Comparison of ENCODE assay signal across 10 cellular contexts in the genomic region with DNA sequence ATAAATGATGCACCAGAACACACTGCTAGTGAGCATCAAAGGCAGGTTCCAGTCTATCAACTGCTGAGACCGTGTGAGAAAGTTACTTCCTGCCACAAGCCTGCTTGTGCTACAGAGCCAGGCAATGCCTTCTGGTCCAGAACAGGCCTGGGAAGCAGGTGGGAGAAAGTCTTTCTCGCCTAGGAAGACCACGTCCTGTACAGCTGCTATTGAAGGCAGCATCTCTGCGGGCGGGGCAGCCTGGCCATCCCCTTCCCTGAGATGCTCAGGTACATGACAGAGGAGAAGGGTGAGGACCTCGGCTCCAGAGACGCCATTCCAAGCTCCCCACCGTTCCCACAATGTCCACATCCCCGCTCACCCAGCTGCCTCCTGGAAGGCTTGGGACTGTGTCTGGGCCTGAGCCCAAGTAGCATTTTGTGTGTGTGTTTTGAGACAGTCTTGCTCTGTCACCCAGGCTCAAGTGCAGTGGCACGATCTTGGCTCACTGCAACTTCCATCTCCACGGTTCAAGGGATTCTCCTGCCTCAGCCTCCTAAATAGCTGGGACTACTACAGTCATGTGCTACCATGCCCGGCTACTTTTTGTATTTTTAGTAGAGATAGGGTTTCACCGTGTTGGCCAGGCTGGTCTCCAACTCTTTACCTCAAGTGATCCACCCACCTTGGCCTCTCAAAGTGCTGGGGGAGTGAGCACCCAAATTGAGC. TPM values are rescaled to one million over a fixed set of nuclear protein-coding genes. Genes with fewer than 3 reads are reported as not detected.
DNase-seq lines count a peak whose midpoint lies in the region; ATAC-seq and TF ChIP-seq lines count a peak whose summit lies in the region.
"Had no signal": no experiment of that assay in that cellular context is flagged by ENCODE, and none has a peak within 500 bp of the region (broad histone marks: within the 10 kb centered on the region; RNA-seq: fewer than 3 reads in every experiment).

No MANE protein-coding gene starts in this region.

- peaks cover 17% of the 10 kb centered on the region for H3K36me3 Mint-ChIP-seq in CD4-positive, alpha-beta T cell (ENCODE audit: low read depth)

- no peak overlapping the region for H4K91ac ChIP-seq in neuronal stem cell (ENCODE audit: low read depth, low read length, poor library complexity)

- H3K4ac ChIP-seq in neuronal stem cell (ENCODE audit: low read length) = no peak overlapping the region

- no peaks in the 10 kb centered on the region for H3K9me2 ChIP-seq in MM.1S (replicated peaks; ENCODE audit: insufficient read depth, low read length)

- no peak overlapping the region for H2BK15ac ChIP-seq in neuronal stem cell (ENCODE audit: low read length)

- peaks cover 41% of the 10 kb centered on the region for H3K79me2 ChIP-seq in MM.1S (ENCODE audit: low read length)

- peaks cover 8% of the 10 kb centered on the region for H3K4me1 ChIP-seq in MM.1S (ENCODE audit: low read length)
- H3K4me1 ChIP-seq in neuronal stem cell (ENCODE audit: control insufficient read depth in 2 of 2, insufficient read depth in 1 of 2, low read depth in 1 of 2, low read length in 2 of 2) = peaks cover 0 to 2% of the 10 kb centered on the region in 2 donors

- no peak overlapping the region for H2AK5ac ChIP-seq in neuronal stem cell (ENCODE audit: low read depth, low read length)

- H3K9me3 Mint-ChIP-seq in CD4-positive, alpha-beta T cell = no peaks in the 10 kb centered on the region

- no peak overlapping the region for H3K18ac ChIP-seq in neuronal stem cell (ENCODE audit: low read length)

- ATAC-seq in CD4-positive, alpha-beta T cell (ENCODE audit: poor library complexity) = no peak
- ATAC-seq in GM18867 (IDR thresholded peaks at IDR 0.05; ENCODE audit: unreplicated experiment) = no peak

- no peaks in the 10 kb centered on the region for H3K9me3 ChIP-seq in CD4-positive, alpha-beta T cell (ENCODE audit: control insufficient read depth, low read length)
- H3K9me3 ChIP-seq in MM.1S (replicated peaks; ENCODE audit: insufficient read depth, low read length) (no peaks in the 10 kb centered on the region), neuronal stem cell (replicated peaks in 1 of 2; ENCODE audit: control insufficient read depth in 2 of 2, insufficient read depth in 1 of 2, low read depth in 1 of 2, low read length in 2 of 2) (peaks cover 9 to 12% of the 10 kb centered on the region in 2 donors)

- peak overlapping the region; percentile 13 for H3K23ac ChIP-seq in neuronal stem cell (ENCODE audit: low read depth, low read length, poor library complexity)

- no peaks in the 10 kb centered on the region for H4K20me1 ChIP-seq in MM.1S (ENCODE audit: insufficient read depth, low read length)

- H4K8ac ChIP-seq in neuronal stem cell (ENCODE audit: low read depth, low read length) = no peak overlapping the region

- WGBS in neuronal stem cell (ENCODE audit: extremely low coverage in 2 of 2, insufficient read length in 2 of 2, insufficient replicate concordance in 1 of 2), 2 donors = no CpG with 5 or more reads among the region's 13 CpGs

- H3K27ac ChIP-seq in CD4-positive, alpha-beta T cell (ENCODE audit: low read depth, low read length) = peak overlapping the region; percentile 76
- no peak overlapping the region for H3K27ac ChIP-seq in MM.1S (ENCODE audit: low read length)
- H3K27ac ChIP-seq in cingulate gyrus (ENCODE audit: low read depth, low read length) = peak overlapping the region; percentile 58
- no peak overlapping the region for H3K27ac ChIP-seq in neuronal stem cell (replicated peaks; ENCODE audit: low read length)

- no peaks in the 10 kb centered on the region for H3K27me3 ChIP-seq in CD4-positive, alpha-beta T cell (ENCODE audit: control insufficient read depth, insufficient read depth, low read length)
- no peaks in the 10 kb centered on the region for H3K27me3 ChIP-seq in MM.1S (replicated peaks; ENCODE audit: insufficient read depth, low read length)
- H3K27me3 ChIP-seq in neuronal stem cell (ENCODE audit: control insufficient read depth in 3 of 3, insufficient read depth in 3 of 3, low read depth in 1 of 3, low read length in 3 of 3) = no peaks in the 10 kb centered on the region

- peaks cover 70% of the 10 kb centered on the region for H3K4me1 Mint-ChIP-seq in CD4-positive, alpha-beta T cell (ENCODE audit: low read depth)

- H3K4me3 ChIP-seq in MM.1S (ENCODE audit: low read length) = no peak overlapping the region
- no peak overlapping the region for H3K4me3 ChIP-seq in neuronal stem cell (ENCODE audit: low read length in 2 of 2)

- intact Hi-C loops in CD4-positive, alpha-beta T cell (cut with DNase I, micrococcal nuclease) = loop anchor here in 1 of 2 experiments (1.0 kb wide), 1 partner anchor 15 kb away; no protein-coding TSS in a partner anchor

- no peak overlapping the region for H3K9ac ChIP-seq in MM.1S (ENCODE audit: low read length)
- no peak overlapping the region for H3K9ac ChIP-seq in neuronal stem cell (ENCODE audit: low read depth, low read length, poor library complexity)

- POLR2A ChIA-PET in CD4-positive, alpha-beta T cell (lab: Charles Lee) = interaction anchor here (0.5 to 7.2 kb wide), 8 partner anchors 17 to 1629 kb away, joined by 3 to 117 read pairs (median 5); a partner anchor contains a TSS

- H2BK12ac ChIP-seq in neuronal stem cell (ENCODE audit: low read length) = no peak overlapping the region

- peak overlapping the region; percentile 80 for H3K4me3 Mint-ChIP-seq in CD4-positive, alpha-beta T cell

- H3K27ac Mint-ChIP-seq in CD4-positive, alpha-beta T cell = peak overlapping the region; percentile 91

- TF ChIP-seq CTCF in CD4-positive, alpha-beta T cell (IDR thresholded peaks at IDR 0.05) = no peak
- no peak for TF ChIP-seq CTCF in MM.1S (IDR thresholded peaks at IDR 0.05; ENCODE audit: low read length)

- DNase-seq in CD4-positive, alpha-beta T cell = peak in 1 of 10 experiments; percentile 13
- DNase-seq in MM.1S (peak; percentile 12), neuronal stem cell (ENCODE audit: low spot score) (no peak), SHP77 (lab: John Stamatoyannopoulos, UW) (no peak), SKM-1 treated with dmso at 0.1 percent for 144 hours (lab: John Stamatoyannopoulos, UW; ENCODE audit: unreplicated experiment) (no peak)
- DNase-seq in activated effector memory CD4-positive, alpha-beta T cell treated with anti-CD3 and anti-CD28 coated beads, Interleukin-2, amount 50 U/mL, for 16 hours = no peak
- DNase-seq: NCI-H1417 treated with DMSO at 0.1 percent for 48 hours; stimulated activated CD4-positive, alpha-beta T cell treated with anti-CD3 and anti-CD28 coated beads, Interleukin-1b, Interleukin-23, amount 100 ng/mL, for 48 hours had no signal

- H2BK5ac ChIP-seq in neuronal stem cell (ENCODE audit: low read length) = no peak overlapping the region

- no peaks in the 10 kb centered on the region for H3K27me3 Mint-ChIP-seq in CD4-positive, alpha-beta T cell

- no peak overlapping the region for H3K14ac ChIP-seq in neuronal stem cell (ENCODE audit: low read length)

- no peak overlapping the region for H3K4me2 ChIP-seq in MM.1S (ENCODE audit: low read depth, low read length)
- no peak overlapping the region for H3K4me2 ChIP-seq in neuronal stem cell (ENCODE audit: insufficient read depth, low read length, poor library complexity, severe bottlenecking)

- no peak overlapping the region for H2BK120ac ChIP-seq in neuronal stem cell (ENCODE audit: low read depth, low read length)

- H3F3A ChIP-seq in MM.1S (ENCODE audit: insufficient read depth, low read length) = peaks cover 8% of the 10 kb centered on the region; the same call in 1 of the 2 replicates

- CTCF ChIA-PET in CD4-positive, alpha-beta T cell (lab: Charles Lee) = interaction anchor here (0.6 to 1.5 kb wide), 3 partner anchors 11 to 91 kb away, joined by 3 to 4 read pairs (median 3); no protein-coding TSS in a partner anchor

- H2AFZ ChIP-seq in MM.1S (ENCODE audit: low read length) (no peak overlapping the region), neuronal stem cell (ENCODE audit: low read length) (no peak overlapping the region)

- H3K79me1 ChIP-seq in neuronal stem cell (ENCODE audit: low read depth, low read length) = peaks cover 6% of the 10 kb centered on the region

- H3K36me3 ChIP-seq in MM.1S (replicated peaks; ENCODE audit: insufficient read depth, low read length) (no peaks in the 10 kb centered on the region), neuronal stem cell (replicated peaks in 1 of 2; ENCODE audit: control insufficient read depth in 2 of 2, insufficient read depth in 2 of 2, low read length in 2 of 2) (peaks cover 0 to 2% of the 10 kb centered on the region in 2 donors)

RNA-seq across cellular contexts. Expression of a gene that starts 3.4 kb away (rescaled TPM):
- 10 to 100 TPM; 14.6 to 16.3 TPM for total RNA-seq in CD4-positive, alpha-beta T cell
- polyA plus RNA-seq in neuronal stem cell (2013, experiment 1 of 2) = 7.3 TPM
- polyA plus RNA-seq in neuronal stem cell (2013, experiment 2 of 2) = 7.5 TPM

RNA-seq across cellular contexts. Expression of a gene that starts 25.2 kb away (rescaled TPM):
- total RNA-seq in CD4-positive, alpha-beta T cell = not detected
- not detected for polyA plus RNA-seq in neuronal stem cell (2013, experiment 1 of 2)
- polyA plus RNA-seq in neuronal stem cell (2013, experiment 2 of 2) = not detected

RNA-seq across cellular contexts. Expression of a gene that starts 28.8 kb away (rescaled TPM):
- total RNA-seq in CD4-positive, alpha-beta T cell = 10 to 100 TPM; 25.0 to 26.7 TPM
- 4.8 TPM for polyA plus RNA-seq in neuronal stem cell (2013, experiment 1 of 2)
- 4.3 TPM for polyA plus RNA-seq in neuronal stem cell (2013, experiment 2 of 2)

RNA-seq across cellular contexts. Expression of a gene that starts 50.4 kb away (rescaled TPM):
- total RNA-seq in CD4-positive, alpha-beta T cell = 10 to 100 TPM; 84.9 to 85.0 TPM
- 44.9 TPM for polyA plus RNA-seq in neuronal stem cell (2013, experiment 1 of 2)
- polyA plus RNA-seq in neuronal stem cell (2013, experiment 2 of 2) = 44.2 TPM

RNA-seq across cellular contexts. Expression of a gene that starts 59.2 kb away (rescaled TPM):
- total RNA-seq in CD4-positive, alpha-beta T cell = under 1 TPM in 1 of 2 experiments, not detected in 1; 0.25 TPM
- polyA plus RNA-seq in neuronal stem cell (2013, experiment 1 of 2) = 10.2 TPM
- 10.4 TPM for polyA plus RNA-seq in neuronal stem cell (2013, experiment 2 of 2)

Comparison
In these comparisons a context has a peak if more than half of its experiments do, and no peak if none do; other contexts are left out.
1. H3K27ac ChIP-seq: peak in CD4-positive, alpha-beta T cell (single experiment) and cingulate gyrus (single experiment); none in MM.1S (single experiment) and neuronal stem cell (single experiment).